ENCODE assay signal across 15 cellular contexts in the genomic region with DNA sequence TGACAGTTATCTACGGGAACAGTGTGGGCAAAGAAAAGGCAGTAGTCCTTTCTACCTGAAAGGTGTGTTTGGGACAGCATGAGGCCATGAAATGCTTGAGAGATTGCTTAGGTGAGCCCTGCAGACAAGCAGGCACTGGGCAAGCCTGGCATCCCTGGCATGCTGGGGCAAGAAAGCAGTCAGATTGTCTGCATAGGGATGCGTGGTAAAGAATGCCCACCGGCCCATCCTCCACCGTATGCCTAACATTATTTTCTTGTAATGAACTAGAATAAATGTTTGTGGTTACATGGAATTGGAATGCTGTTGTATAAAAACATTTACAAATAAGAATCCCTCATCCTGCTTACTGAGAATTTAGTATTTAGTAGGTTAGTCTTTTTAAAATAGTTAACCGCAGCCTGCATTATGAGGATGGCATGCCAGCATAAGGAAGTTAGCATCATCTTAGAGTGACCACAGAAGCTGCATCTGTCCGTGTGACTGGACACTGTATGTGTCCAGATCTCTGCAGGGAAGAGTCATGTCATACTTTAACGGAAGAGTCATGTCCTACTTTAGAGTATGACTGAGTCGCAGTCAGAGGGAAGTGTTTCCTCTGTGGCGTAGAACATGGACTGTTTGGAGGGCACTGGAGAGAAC. TPM values are rescaled to one million over a fixed set of nuclear protein-coding genes. Genes with fewer than 3 reads are reported as not detected.
A peak's percentile ranks its signal among the peaks of the same experiment; 100 is the strongest.
DNase-seq lines count a peak whose midpoint lies in the region; ATAC-seq, FAIRE-seq and TF ChIP-seq lines count a peak whose summit lies in the region.
"Had no signal": no experiment of that assay in that cellular context is flagged by ENCODE, and none has a peak within 500 bp of the region (broad histone marks: within the 10 kb centered on the region; RNA-seq: fewer than 3 reads in every experiment).

No MANE protein-coding gene starts in this region.

- H3K27ac ChIP-seq in heart left ventricle (peak overlapping the region in 2 of 12 donors; percentile 17 to 22), left ventricle myocardium inferior (replicated peaks) (no peak overlapping the region), smooth muscle cell (ENCODE audit: low read depth) (peak overlapping the region; percentile 78), kidney (ENCODE audit: low read depth in 2 of 2, low read length in 2 of 2) (no peak overlapping the region)
- H3K27ac ChIP-seq: colonic mucosa, thoracic aorta had no signal

- no peaks in the 10 kb centered on the region for H3K9me3 ChIP-seq in heart left ventricle
- no peaks in the 10 kb centered on the region for H3K9me3 ChIP-seq in left ventricle myocardium inferior (replicated peaks)
- H3K9me3 ChIP-seq in smooth muscle cell (replicated peaks; ENCODE audit: low read depth), result no peaks in the 10 kb centered on the region
- H3K9me3 ChIP-seq in kidney (ENCODE audit: control insufficient read depth in 1 of 2, low read length in 2 of 2), result no peaks in the 10 kb centered on the region
- H3K9me3 ChIP-seq: colonic mucosa, thoracic aorta had no signal

- FAIRE-seq in kidney (lab: Jason Lieb, UNC), result no peak

- H4K20me1 ChIP-seq in smooth muscle cell (ENCODE audit: low read depth), result no peaks in the 10 kb centered on the region

- peak overlapping the region; percentile 6 for H3K4me2 ChIP-seq in smooth muscle cell

- H3K79me2 ChIP-seq in smooth muscle cell (ENCODE audit: low read depth), result no peaks in the 10 kb centered on the region

- no peaks in the 10 kb centered on the region for H3K27me3 ChIP-seq in heart left ventricle
- no peaks in the 10 kb centered on the region for H3K27me3 ChIP-seq in left ventricle myocardium inferior (ENCODE audit: low read depth)
- H3K27me3 ChIP-seq in smooth muscle cell (ENCODE audit: low read depth), result no peaks in the 10 kb centered on the region
- H3K27me3 ChIP-seq: colonic mucosa had no signal

- peak; percentile 59 to 77 (median 69) for ATAC-seq in heart left ventricle
- ATAC-seq: activated CD8-positive, alpha-beta memory T cell treated with anti-CD3 and anti-CD28 coated beads, Interleukin-2, amount 10 ng/mL, durations not matched to agents 7 days and 5 days; esophagus mucosa had no signal

- no peak for DNase-seq in heart left ventricle
- DNase-seq in left ventricle myocardium inferior, result no peak
- peak; percentile 40 for DNase-seq in amniotic epithelial cell (ENCODE audit: low read depth)
- peak; percentile 17 to 29 for DNase-seq in foreskin fibroblast
- no peak for DNase-seq in smooth muscle cell (lab: John Stamatoyannopoulos, UW; ENCODE audit: unreplicated experiment)
- DNase-seq in activated CD4-positive, alpha-beta T cell treated with anti-CD3 and anti-CD28 coated beads, Interleukin-2, amount 50 U/mL, for 48 hours, result no peak
- no peak for DNase-seq in NCI-H1694 (lab: John Stamatoyannopoulos, UW)
- DNase-seq in kidney, result no peak
- DNase-seq: activated CD8-positive, alpha-beta memory T cell treated with anti-CD3 and anti-CD28 coated beads, Interleukin-2, amount 10 ng/mL, durations not matched to agents 7 days and 5 days; activated naive CD4-positive, alpha-beta T cell treated with anti-CD3 and anti-CD28 coated beads, Interleukin-2, amount 10 ng/mL, durations not matched to agents 7 days and 5 days; colonic mucosa; NCI-H2171; posterior cingulate gyrus had no signal

- H3K4me1 ChIP-seq in heart left ventricle (no peaks in the 10 kb centered on the region), left ventricle myocardium inferior (no peaks in the 10 kb centered on the region), smooth muscle cell (ENCODE audit: low read depth) (no peaks in the 10 kb centered on the region), kidney (ENCODE audit: control insufficient read depth in 1 of 2, insufficient read depth in 1 of 2, low read depth in 1 of 2, low read length in 2 of 2) (no peaks in the 10 kb centered on the region)
- H3K4me1 ChIP-seq: colonic mucosa had no signal

- H2AFZ ChIP-seq in smooth muscle cell (ENCODE audit: low read depth), result no peak overlapping the region

- peaks cover 0 to 74% (median 40%) of the 10 kb centered on the region in 9 donors for H3K36me3 ChIP-seq in heart left ventricle
- H3K36me3 ChIP-seq in left ventricle myocardium inferior, result peaks cover 42% of the 10 kb centered on the region
- H3K36me3 ChIP-seq in smooth muscle cell (ENCODE audit: low read depth), result no peaks in the 10 kb centered on the region
- H3K36me3 ChIP-seq in kidney (ENCODE audit: control insufficient read depth in 1 of 2, insufficient read depth in 2 of 2, low read length in 2 of 2), result peaks cover 11 to 21% of the 10 kb centered on the region in 2 donors
- H3K36me3 ChIP-seq: colonic mucosa had no signal

- H3K9ac ChIP-seq in smooth muscle cell (ENCODE audit: low read depth), result peak overlapping the region; percentile 51
- H3K9ac ChIP-seq in kidney (ENCODE audit: low read length in 2 of 2), result no peak overlapping the region

- no peak for TF ChIP-seq POLR2A in heart left ventricle (IDR thresholded peaks at IDR 0.05)

- 88 to 92% (median 90%) methylated on average over 9 of the region's 9 CpGs for WGBS in heart left ventricle, 4 donors
- 66% methylated on average over 9 of the region's 9 CpGs for WGBS in smooth muscle cell (ENCODE audit: low lambda C conversion rate)

- no peaks in the 10 kb centered on the region for H3F3A ChIP-seq in smooth muscle cell (ENCODE audit: low read depth)

- TF ChIP-seq CTCF in heart left ventricle (IDR thresholded peaks at IDR 0.05) (no peak), left ventricle myocardium inferior (IDR thresholded peaks at IDR 0.05; ENCODE audit: borderline replicate concordance) (no peak), foreskin fibroblast (IDR thresholded peaks at IDR 0.05; ENCODE audit: low read depth, low read length) (no peak), smooth muscle cell (IDR thresholded peaks at IDR 0.05; ENCODE audit: borderline replicate concordance, insufficient read depth, poor library complexity, severe bottlenecking) (no peak), kidney (IDR thresholded peaks at IDR 0.05; ENCODE audit: borderline replicate concordance, extremely low read depth, insufficient read depth) (no peak)

- intact Hi-C loops in heart left ventricle (cut with DNase I) (no loop called here), left ventricle myocardium inferior (cut with micrococcal nuclease) (no loop called here), kidney (cut with DNase I) (no loop called here)

- H3K4me3 ChIP-seq in heart left ventricle (no peak overlapping the region), left ventricle myocardium inferior (no peak overlapping the region), foreskin fibroblast (ENCODE audit: low read depth in 1 of 2, low read length in 2 of 2) (no peak overlapping the region), smooth muscle cell (no peak overlapping the region), kidney (ENCODE audit: low read length in 2 of 2) (no peak overlapping the region)
- H3K4me3 ChIP-seq: colonic mucosa, thoracic aorta had no signal

RNA-seq across cellular contexts. Expression of a gene that starts 18.9 kb away (rescaled TPM):
- 1 to 10 TPM; 2.9 to 6.7 (median 4.7) TPM for total RNA-seq in heart left ventricle
- polyA plus RNA-seq in heart left ventricle, result 1 to 10 TPM; 1.1 to 2.0 TPM
- total RNA-seq in left ventricle myocardium inferior, result 1.9 TPM
- 4.3 and 6.3 TPM in 2 replicates for total RNA-seq in smooth muscle cell
- 4.2 and 4.6 TPM in 2 replicates for polyA plus RNA-seq in smooth muscle cell
- 5.8 TPM for total RNA-seq in kidney
- 2.8 TPM for polyA plus RNA-seq in kidney (ENCODE audit: insufficient read depth, low read depth, low replicate concordance)

RNA-seq across cellular contexts. Expression of a gene that starts 19.0 kb away (rescaled TPM):
- total RNA-seq in heart left ventricle (10 to 100 TPM in 5 of 9 donors, 1 to 10 TPM in 4; 8.6 to 15.6 (median 12.2) TPM), left ventricle myocardium inferior (12.5 TPM), smooth muscle cell (12.5 and 13.7 TPM in 2 replicates), kidney (6.6 TPM)
- polyA plus RNA-seq in heart left ventricle (10 to 100 TPM; 14.3 to 16.6 TPM), smooth muscle cell (8.1 and 11.4 TPM in 2 replicates), kidney (ENCODE audit: insufficient read depth, low read depth, low replicate concordance) (8.6 TPM)

Comparison
In these comparisons a context has a peak if more than half of its experiments do, and no peak if none do; other contexts are left out.
1. DNase-seq: peak in amniotic epithelial cell (single experiment) and foreskin fibroblast (2 of 2); none in heart left ventricle (0 of 5), left ventricle myocardium inferior (single experiment), smooth muscle cell (single experiment), activated CD4-positive, alpha-beta T cell treated with anti-CD3 and anti-CD28 coated beads, Interleukin-2, amount 50 U/mL, for 48 hours (0 of 2), NCI-H1694 (single experiment) and kidney (single experiment).